In the genomic region with DNA sequence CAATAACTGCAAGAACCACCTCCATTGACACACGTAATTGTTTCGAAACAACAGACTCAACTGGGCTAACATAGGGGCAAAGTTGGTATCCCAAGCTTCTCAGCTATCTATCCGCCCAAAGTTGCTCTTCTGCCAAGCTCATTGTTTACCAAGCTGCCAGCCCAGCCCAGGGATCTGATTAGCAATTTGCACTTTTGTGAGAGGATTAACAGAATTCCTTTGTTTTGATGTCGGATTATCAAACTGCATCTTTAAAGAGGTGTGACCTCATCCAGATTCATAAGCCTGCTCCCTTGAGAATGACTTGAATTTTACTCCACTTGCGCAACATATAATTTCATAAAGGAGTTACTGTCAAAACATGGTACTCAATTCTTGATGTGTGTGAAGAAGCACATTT, we compare ENCODE assay signal across 1 cellular context.
TF ChIP-seq lines count a peak whose summit lies in the region.

No MANE protein-coding gene starts in this region.

TF ChIP-seq in HEK293, 187 proteins besides CTCF, POLR2A, EP300 and RAD21 (continued from another document and continues in another):
- TF ChIP-seq ZNF600 (tag by site-specific recombination; IDR thresholded peaks at IDR 0.05) (no peak), ZNF248 (tag by site-specific recombination; IDR thresholded peaks at IDR 0.05) (no peak), ZNF155 (tag by site-specific recombination; IDR thresholded peaks at IDR 0.05) (no peak), ZNF354C (tag by site-specific recombination; IDR thresholded peaks at IDR 0.05; ENCODE audit: borderline replicate concordance, low read depth) (no peak), ZNF664 (tag by site-specific recombination; IDR thresholded peaks at IDR 0.05) (no peak), KLF10 (tag by site-specific recombination; IDR thresholded peaks at IDR 0.05) (0 out of 2 replicates have a peak, but pooled peaks have one; percentile 30), ZNF423 (tag by site-specific recombination; IDR thresholded peaks at IDR 0.05) (no peak), BCL11A (tag by site-specific recombination; IDR thresholded peaks at IDR 0.05; ENCODE audit: low read depth) (no peak), ZFP69B (tag by site-specific recombination; IDR thresholded peaks at IDR 0.05) (no peak), ZNF48 (tag by site-specific recombination; IDR thresholded peaks at IDR 0.05) (no peak), ZNF521 (tag by site-specific recombination; IDR thresholded peaks at IDR 0.05) (no peak), ZNF202 (tag by site-specific recombination; IDR thresholded peaks at IDR 0.05; ENCODE audit: borderline replicate concordance) (no peak), ZNF157 (tag by site-specific recombination; IDR thresholded peaks at IDR 0.05) (no peak), ZNF560 (tag by site-specific recombination; IDR thresholded peaks at IDR 0.05; ENCODE audit: borderline replicate concordance) (no peak), ZNF510 (tag by site-specific recombination; IDR thresholded peaks at IDR 0.05; ENCODE audit: insufficient replicate concordance) (no peak), ZNF658 (tag by site-specific recombination; IDR thresholded peaks at IDR 0.05) (no peak), FEZF1 (tag by site-specific recombination; IDR thresholded peaks at IDR 0.05) (peak; percentile 63), ZBTB48 (tag by site-specific recombination; IDR thresholded peaks at IDR 0.05) (no peak), ZNF341 (tag by site-specific recombination; IDR thresholded peaks at IDR 0.05; ENCODE audit: low read depth) (no peak), ZNF292 (tag by site-specific recombination; IDR thresholded peaks at IDR 0.05; ENCODE audit: borderline replicate concordance, low read depth) (no peak), SP7 (tag by site-specific recombination; IDR thresholded peaks at IDR 0.05) (peak; percentile 91), ZEB2 (tag by site-specific recombination; IDR thresholded peaks at IDR 0.05) (peak; percentile 83), ZNF433 (tag by site-specific recombination; IDR thresholded peaks at IDR 0.05; ENCODE audit: low read depth) (no peak), ZNF324 (tag by site-specific recombination; IDR thresholded peaks at IDR 0.05) (0 out of 2 replicates have a peak, but pooled peaks have one; percentile 32), RBAK (tag by site-specific recombination; IDR thresholded peaks at IDR 0.05) (no peak), GLI4 (tag by site-specific recombination; IDR thresholded peaks at IDR 0.05) (no peak), ZNF549 (tag by site-specific recombination; IDR thresholded peaks at IDR 0.05) (no peak), ZNF2 (tag by site-specific recombination; IDR thresholded peaks at IDR 0.05) (no peak), ZNF350 (tag by site-specific recombination; IDR thresholded peaks at IDR 0.05) (no peak), ZNF211 (tag by site-specific recombination; IDR thresholded peaks at IDR 0.05; ENCODE audit: low read depth) (no peak), ZFP3 (tag by site-specific recombination; IDR thresholded peaks at IDR 0.05; ENCODE audit: low read depth) (no peak), ZBTB21 (tag by site-specific recombination; IDR thresholded peaks at IDR 0.05) (no peak), ZNF221 (tag by site-specific recombination; IDR thresholded peaks at IDR 0.05; ENCODE audit: borderline replicate concordance) (no peak), WT1 (tag by site-specific recombination; IDR thresholded peaks at IDR 0.05) (peak; percentile 75), ZNF585B (tag by site-specific recombination; IDR thresholded peaks at IDR 0.05) (no peak), ZBTB8A (tag by site-specific recombination; IDR thresholded peaks at IDR 0.05) (no peak), KLF1 (tag by site-specific recombination; IDR thresholded peaks at IDR 0.05) (no peak), ZNF558 (tag by site-specific recombination; IDR thresholded peaks at IDR 0.05) (no peak), ZNF174 (tag by site-specific recombination; IDR thresholded peaks at IDR 0.05) (no peak), SCRT1 (tag by site-specific recombination; IDR thresholded peaks at IDR 0.05; ENCODE audit: borderline replicate concordance) (no peak), ZNF214 (tag by site-specific recombination; IDR thresholded peaks at IDR 0.05; ENCODE audit: borderline replicate concordance) (no peak), KLF8 (tag by site-specific recombination; IDR thresholded peaks at IDR 0.05) (peak; percentile 27; the same call in 1 of the 2 replicates), ZNF624 (tag by site-specific recombination; IDR thresholded peaks at IDR 0.05) (no peak), OSR2 (tag by site-specific recombination; IDR thresholded peaks at IDR 0.05) (0 out of 2 replicates have a peak, but pooled peaks have one; percentile 24), YY2 (tag by site-specific recombination; IDR thresholded peaks at IDR 0.05) (no peak), ZSCAN16 (tag by site-specific recombination; IDR thresholded peaks at IDR 0.05) (no peak), ZNF473 (tag by site-specific recombination; IDR thresholded peaks at IDR 0.05) (no peak), ZNF555 (tag by site-specific recombination; conservative IDR thresholded peaks at IDR 0.05) (no peak), KLF9 (tag by site-specific recombination; IDR thresholded peaks at IDR 0.05; ENCODE audit: low read depth) (no peak), ZNF169 (tag by site-specific recombination; IDR thresholded peaks at IDR 0.05) (no peak), GFI1B (tag by site-specific recombination; IDR thresholded peaks at IDR 0.05) (no peak), MYNN (tag by site-specific recombination; IDR thresholded peaks at IDR 0.05; ENCODE audit: borderline replicate concordance) (no peak), ZNF146 (tag by site-specific recombination; IDR thresholded peaks at IDR 0.05) (no peak)
- TF ChIP-seq, protein P1, sequence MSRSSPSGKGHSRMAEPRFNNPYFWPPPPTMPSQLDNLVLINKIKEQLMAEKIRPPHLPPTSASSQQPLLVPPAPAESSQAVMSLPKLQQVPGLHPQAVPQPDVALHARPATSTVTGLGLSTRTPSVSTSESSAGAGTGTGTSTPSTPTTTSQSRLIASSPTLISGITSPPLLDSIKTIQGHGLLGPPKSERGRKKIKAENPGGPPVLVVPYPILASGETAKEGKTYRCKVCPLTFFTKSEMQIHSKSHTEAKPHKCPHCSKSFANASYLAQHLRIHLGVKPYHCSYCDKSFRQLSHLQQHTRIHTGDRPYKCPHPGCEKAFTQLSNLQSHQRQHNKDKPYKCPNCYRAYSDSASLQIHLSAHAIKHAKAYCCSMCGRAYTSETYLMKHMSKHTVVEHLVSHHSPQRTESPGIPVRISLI (tag by site-specific recombination; IDR thresholded peaks at IDR 0.05): no peak
- TF ChIP-seq, protein P2, sequence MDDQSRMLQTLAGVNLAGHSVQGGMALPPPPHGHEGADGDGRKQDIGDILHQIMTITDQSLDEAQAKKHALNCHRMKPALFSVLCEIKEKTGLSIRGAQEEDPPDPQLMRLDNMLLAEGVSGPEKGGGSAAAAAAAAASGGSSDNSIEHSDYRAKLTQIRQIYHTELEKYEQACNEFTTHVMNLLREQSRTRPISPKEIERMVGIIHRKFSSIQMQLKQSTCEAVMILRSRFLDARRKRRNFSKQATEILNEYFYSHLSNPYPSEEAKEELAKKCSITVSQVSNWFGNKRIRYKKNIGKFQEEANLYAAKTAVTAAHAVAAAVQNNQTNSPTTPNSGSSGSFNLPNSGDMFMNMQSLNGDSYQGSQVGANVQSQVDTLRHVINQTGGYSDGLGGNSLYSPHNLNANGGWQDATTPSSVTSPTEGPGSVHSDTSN (CRISPR knock-in tag; IDR thresholded peaks at IDR 0.05): no peak
- TF ChIP-seq, protein P3, sequence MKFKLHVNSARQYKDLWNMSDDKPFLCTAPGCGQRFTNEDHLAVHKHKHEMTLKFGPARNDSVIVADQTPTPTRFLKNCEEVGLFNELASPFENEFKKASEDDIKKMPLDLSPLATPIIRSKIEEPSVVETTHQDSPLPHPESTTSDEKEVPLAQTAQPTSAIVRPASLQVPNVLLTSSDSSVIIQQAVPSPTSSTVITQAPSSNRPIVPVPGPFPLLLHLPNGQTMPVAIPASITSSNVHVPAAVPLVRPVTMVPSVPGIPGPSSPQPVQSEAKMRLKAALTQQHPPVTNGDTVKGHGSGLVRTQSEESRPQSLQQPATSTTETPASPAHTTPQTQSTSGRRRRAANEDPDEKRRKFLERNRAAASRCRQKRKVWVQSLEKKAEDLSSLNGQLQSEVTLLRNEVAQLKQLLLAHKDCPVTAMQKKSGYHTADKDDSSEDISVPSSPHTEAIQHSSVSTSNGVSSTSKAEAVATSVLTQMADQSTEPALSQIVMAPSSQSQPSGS (tag by site-specific recombination; IDR thresholded peaks at IDR 0.05; ENCODE audit: low read depth): peak; percentile 44; the same call in 1 of the 2 replicates
- TF ChIP-seq, protein P4, sequence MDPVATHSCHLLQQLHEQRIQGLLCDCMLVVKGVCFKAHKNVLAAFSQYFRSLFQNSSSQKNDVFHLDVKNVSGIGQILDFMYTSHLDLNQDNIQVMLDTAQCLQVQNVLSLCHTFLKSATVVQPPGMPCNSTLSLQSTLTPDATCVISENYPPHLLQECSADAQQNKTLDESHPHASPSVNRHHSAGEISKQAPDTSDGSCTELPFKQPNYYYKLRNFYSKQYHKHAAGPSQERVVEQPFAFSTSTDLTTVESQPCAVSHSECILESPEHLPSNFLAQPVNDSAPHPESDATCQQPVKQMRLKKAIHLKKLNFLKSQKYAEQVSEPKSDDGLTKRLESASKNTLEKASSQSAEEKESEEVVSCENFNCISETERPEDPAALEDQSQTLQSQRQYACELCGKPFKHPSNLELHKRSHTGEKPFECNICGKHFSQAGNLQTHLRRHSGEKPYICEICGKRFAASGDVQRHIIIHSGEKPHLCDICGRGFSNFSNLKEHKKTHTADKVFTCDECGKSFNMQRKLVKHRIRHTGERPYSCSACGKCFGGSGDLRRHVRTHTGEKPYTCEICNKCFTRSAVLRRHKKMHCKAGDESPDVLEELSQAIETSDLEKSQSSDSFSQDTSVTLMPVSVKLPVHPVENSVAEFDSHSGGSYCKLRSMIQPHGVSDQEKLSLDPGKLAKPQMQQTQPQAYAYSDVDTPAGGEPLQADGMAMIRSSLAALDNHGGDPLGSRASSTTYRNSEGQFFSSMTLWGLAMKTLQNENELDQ (tag by site-specific recombination; IDR thresholded peaks at IDR 0.05; ENCODE audit: low read depth): no peak
- TF ChIP-seq, protein P5, sequence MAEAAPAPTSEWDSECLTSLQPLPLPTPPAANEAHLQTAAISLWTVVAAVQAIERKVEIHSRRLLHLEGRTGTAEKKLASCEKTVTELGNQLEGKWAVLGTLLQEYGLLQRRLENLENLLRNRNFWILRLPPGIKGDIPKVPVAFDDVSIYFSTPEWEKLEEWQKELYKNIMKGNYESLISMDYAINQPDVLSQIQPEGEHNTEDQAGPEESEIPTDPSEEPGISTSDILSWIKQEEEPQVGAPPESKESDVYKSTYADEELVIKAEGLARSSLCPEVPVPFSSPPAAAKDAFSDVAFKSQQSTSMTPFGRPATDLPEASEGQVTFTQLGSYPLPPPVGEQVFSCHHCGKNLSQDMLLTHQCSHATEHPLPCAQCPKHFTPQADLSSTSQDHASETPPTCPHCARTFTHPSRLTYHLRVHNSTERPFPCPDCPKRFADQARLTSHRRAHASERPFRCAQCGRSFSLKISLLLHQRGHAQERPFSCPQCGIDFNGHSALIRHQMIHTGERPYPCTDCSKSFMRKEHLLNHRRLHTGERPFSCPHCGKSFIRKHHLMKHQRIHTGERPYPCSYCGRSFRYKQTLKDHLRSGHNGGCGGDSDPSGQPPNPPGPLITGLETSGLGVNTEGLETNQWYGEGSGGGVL (tag by site-specific recombination; IDR thresholded peaks at IDR 0.05): no peak
- TF ChIP-seq, protein P6, sequence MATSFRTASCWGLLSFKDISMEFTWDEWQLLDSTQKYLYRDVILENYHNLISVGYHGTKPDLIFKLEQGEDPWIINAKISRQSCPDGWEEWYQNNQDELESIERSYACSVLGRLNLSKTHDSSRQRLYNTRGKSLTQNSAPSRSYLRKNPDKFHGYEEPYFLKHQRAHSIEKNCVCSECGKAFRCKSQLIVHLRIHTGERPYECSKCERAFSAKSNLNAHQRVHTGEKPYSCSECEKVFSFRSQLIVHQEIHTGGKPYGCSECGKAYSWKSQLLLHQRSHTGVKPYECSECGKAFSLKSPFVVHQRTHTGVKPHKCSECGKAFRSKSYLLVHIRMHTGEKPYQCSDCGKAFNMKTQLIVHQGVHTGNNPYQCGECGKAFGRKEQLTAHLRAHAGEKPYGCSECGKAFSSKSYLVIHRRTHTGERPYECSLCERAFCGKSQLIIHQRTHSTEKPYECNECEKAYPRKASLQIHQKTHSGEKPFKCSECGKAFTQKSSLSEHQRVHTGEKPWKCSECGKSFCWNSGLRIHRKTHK (tag by site-specific recombination; IDR thresholded peaks at IDR 0.05): no peak
- TF ChIP-seq, protein P7, sequence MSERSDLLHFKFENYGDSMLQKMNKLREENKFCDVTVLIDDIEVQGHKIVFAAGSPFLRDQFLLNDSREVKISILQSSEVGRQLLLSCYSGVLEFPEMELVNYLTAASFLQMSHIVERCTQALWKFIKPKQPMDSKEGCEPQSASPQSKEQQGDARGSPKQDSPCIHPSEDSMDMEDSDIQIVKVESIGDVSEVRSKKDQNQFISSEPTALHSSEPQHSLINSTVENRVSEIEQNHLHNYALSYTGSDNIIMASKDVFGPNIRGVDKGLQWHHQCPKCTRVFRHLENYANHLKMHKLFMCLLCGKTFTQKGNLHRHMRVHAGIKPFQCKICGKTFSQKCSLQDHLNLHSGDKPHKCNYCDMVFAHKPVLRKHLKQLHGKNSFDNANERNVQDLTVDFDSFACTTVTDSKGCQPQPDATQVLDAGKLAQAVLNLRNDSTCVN (tag by site-specific recombination; optimal IDR thresholded peaks at IDR 0.05): no peak
- TF ChIP-seq, protein P8, sequence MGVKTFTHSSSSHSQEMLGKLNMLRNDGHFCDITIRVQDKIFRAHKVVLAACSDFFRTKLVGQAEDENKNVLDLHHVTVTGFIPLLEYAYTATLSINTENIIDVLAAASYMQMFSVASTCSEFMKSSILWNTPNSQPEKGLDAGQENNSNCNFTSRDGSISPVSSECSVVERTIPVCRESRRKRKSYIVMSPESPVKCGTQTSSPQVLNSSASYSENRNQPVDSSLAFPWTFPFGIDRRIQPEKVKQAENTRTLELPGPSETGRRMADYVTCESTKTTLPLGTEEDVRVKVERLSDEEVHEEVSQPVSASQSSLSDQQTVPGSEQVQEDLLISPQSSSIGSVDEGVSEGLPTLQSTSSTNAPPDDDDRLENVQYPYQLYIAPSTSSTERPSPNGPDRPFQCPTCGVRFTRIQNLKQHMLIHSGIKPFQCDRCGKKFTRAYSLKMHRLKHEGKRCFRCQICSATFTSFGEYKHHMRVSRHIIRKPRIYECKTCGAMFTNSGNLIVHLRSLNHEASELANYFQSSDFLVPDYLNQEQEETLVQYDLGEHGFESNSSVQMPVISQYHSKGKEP (tag by site-specific recombination; IDR thresholded peaks at IDR 0.05): no peak
- TF ChIP-seq, protein P9, sequence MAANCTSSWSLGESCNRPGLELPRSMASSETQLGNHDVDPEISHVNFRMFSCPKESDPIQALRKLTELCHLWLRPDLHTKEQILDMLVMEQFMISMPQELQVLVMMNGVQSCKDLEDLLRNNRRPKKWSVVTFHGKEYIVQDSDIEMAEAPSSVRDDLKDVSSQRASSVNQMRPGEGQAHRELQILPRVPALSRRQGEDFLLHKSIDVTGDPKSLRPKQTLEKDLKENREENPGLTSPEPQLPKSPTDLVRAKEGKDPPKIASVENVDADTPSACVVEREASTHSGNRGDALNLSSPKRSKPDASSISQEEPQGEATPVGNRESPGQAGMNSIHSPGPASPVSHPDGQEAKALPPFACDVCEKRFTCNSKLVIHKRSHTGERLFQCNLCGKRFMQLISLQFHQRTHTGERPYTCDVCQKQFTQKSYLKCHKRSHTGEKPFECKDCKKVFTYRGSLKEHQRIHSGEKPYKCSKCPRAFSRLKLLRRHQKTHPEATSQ (tag by site-specific recombination; IDR thresholded peaks at IDR 0.05): no peak
